In genomic region chr9:5863092-5863746, GRCh38 we compare ENCODE assay signal across 18 cellular contexts. TPM values are rescaled to one million over a fixed set of nuclear protein-coding genes. Genes with fewer than 3 reads are reported as not detected.
"Had no signal": no experiment of that assay in that cellular context is flagged by ENCODE, and none has a peak within 500 bp of the region (broad histone marks: within the 10 kb centered on the region; RNA-seq: fewer than 3 reads in every experiment).

No MANE protein-coding gene starts in this region.

- H3K4me3 ChIP-seq: cardiac muscle cell, coronary artery, gastrocnemius medialis, lung, tibial artery had no signal

- ATAC-seq: activated CD8-positive, alpha-beta T cell treated with anti-CD3 and anti-CD28 coated beads, Interleukin-2, amount 10 ng/mL, durations not matched to agents 7 days and 5 days; activated naive CD8-positive, alpha-beta T cell treated with anti-CD3 and anti-CD28 coated beads, Interleukin-2, amount 50 U/mL, for 24 hours; gastrocnemius medialis; natural killer cell treated with Interleukin-12 subunit alpha and Interleukin-12 subunit beta and Interleukin-15 and Interleukin-18, amount 100 ng/mL, for 72 hours had no signal

- H3K27ac ChIP-seq: cardiac muscle cell, coronary artery, gastrocnemius medialis, tibial artery had no signal

- H3K4me1 ChIP-seq: gastrocnemius medialis, tibial artery had no signal

- H3K36me3 ChIP-seq: cardiac muscle cell, tibial artery had no signal

- H3K27me3 ChIP-seq: cardiac muscle cell, gastrocnemius medialis, tibial artery had no signal

- DNase-seq: activated CD4-positive, alpha-beta T cell treated with anti-CD3 and anti-CD28 coated beads for 48 hours; activated CD8-positive, alpha-beta memory T cell treated with anti-CD3 and anti-CD28 coated beads, Interleukin-2, amount 50 U/mL, for 48 hours; activated CD8-positive, alpha-beta T cell treated with anti-CD3 and anti-CD28 coated beads, Interleukin-2, amount 10 ng/mL, durations not matched to agents 7 days and 5 days; activated naive CD4-positive, alpha-beta T cell; activated naive CD8-positive, alpha-beta T cell treated with anti-CD3 and anti-CD28 coated beads, Interleukin-2, amount 50 U/mL, for 24 hours; effector CD8-positive, alpha-beta T cell; gastrocnemius medialis; kidney; midbrain; SW 1271; tibial artery had no signal

- H3K9me3 ChIP-seq: gastrocnemius medialis, tibial artery had no signal

RNA-seq across cellular contexts. Expression of gene MLANA, which starts 27.5 kb away (rescaled TPM):
- total RNA-seq: activated CD8-positive, alpha-beta T cell treated with anti-CD3 and anti-CD28 coated beads, Interleukin-2, amount 10 ng/mL, durations not matched to agents 7 days and 5 days; activated T-helper 1 cell treated with anti-CD3 and anti-CD28 coated beads, Interleukin-12 subunit alpha, Interleukin-12 subunit beta, Interleukin-2, Interleukin-4 antibody, amounts not matched to agents 30 ng/mL and 10 ng/mL and 1 ng/mL, durations not matched to agents 14 hours and 24 hours and 36 hours; astrocyte; cardiac muscle cell; gastrocnemius medialis; kidney; lung; natural killer cell treated with Interleukin-12 subunit alpha and Interleukin-12 subunit beta and Interleukin-15 and Interleukin-18, amount 100 ng/mL, for 72 hours; omental fat pad had no signal
- polyA plus RNA-seq: lung had no signal
